34 cellular contexts compared by ENCODE assay signal in the genomic region with DNA sequence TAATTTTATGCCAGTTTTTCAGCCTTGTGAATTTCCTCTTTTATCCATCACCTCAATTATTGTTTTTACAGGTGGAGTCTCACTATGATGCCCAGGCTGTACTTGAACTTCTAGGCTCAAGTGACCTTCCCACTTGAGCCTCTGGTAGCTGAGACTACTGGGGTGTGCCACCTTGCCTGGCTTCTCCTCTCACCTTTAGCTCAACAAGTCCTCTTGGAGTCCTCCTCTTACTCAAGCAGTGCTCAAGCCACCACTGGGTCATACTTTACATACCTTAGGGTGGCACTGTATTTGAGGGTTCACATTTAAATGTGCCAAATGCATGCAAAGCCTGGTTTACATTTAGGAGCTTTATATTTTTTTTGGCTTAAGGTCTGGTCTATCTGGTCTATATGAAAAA.
"Had no signal": no experiment of that assay in that cellular context is flagged by ENCODE, and none has a peak within 500 bp of the region (broad histone marks: within the 10 kb centered on the region; RNA-seq: fewer than 3 reads in every experiment).

No MANE protein-coding gene starts in this region.

- H3K27ac ChIP-seq: KMS-11 had no signal

- H3K27me3 ChIP-seq: MG63 had no signal

- DNase-seq: Karpas-422, KBM-7, KG1, MG63, MM.1S, MV-4-11, NCI-H1048, NCI-H1092, NCI-H1092 treated with DMSO at 0.1 percent for 48 hours, NCI-H1105, NCI-H1105 treated with DMSO at 0.1 percent for 48 hours, NCI-H1417, NCI-H1417 treated with DMSO at 0.1 percent for 48 hours, NCI-H1436, NCI-H1436 treated with DMSO at 0.1 percent for 48 hours, NCI-H146, NCI-H1694, NCI-H1694 treated with DMSO at 0.1 percent for 48 hours, NCI-H187, NCI-H187 treated with DMSO at 0.1 percent for 48 hours, NCI-H1930, NCI-H2029, NCI-H2029 treated with DMSO at 0.1 percent for 48 hours, NCI-H2081, NCI-H2081 treated with DMSO at 0.1 percent for 48 hours, NCI-H2107, NCI-H2171, NCI-H2171 treated with DMSO at 0.1 percent for 48 hours, NCI-H2227 treated with DMSO at 0.1 percent for 48 hours, NCI-H226, NCI-H345, NCI-H446, NCI-H446 treated with DMSO at 0.1 percent for 48 hours had no signal

- H3K4me3 ChIP-seq: MG63 had no signal

- H3K36me3 ChIP-seq: MG63 had no signal
